In the genomic region with DNA sequence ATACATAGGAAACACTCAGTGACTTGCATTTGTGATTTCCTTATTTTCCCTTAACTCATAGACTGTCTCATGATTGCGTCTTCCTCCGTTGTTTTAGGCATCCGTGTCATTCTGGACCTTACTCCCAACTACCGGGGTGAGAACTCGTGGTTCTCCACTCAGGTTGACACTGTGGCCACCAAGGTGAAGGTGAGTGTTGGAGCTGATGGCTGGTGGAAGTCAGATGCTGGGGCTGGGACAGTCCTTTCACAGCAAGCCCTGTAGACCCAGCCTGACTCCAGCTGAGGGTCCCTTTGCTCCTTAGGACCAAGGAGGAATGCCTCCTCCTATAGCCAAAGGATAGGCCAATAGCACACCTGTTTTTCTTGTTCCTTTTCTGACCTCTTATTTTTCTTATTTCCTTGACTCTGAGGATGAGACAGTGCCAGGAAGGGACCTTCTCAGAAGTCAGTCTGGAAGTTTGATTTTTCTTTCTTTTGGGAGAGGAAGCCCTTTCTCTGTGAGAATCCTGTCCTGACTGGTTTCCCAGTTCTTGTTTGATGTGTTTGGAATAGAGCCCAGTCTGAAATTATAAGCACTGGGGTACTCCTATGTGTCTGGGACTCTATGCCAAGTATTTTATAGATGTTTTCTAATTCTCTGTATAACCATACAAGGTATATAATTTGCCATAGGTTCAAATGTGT, we compare ENCODE assay signal across 9 cellular contexts. TPM values are rescaled to one million over a fixed set of nuclear protein-coding genes. Genes with fewer than 3 reads are reported as not detected.
DNase-seq lines count a peak whose midpoint lies in the region; ATAC-seq and TF ChIP-seq lines count a peak whose summit lies in the region.
"Had no signal": no experiment of that assay in that cellular context is flagged by ENCODE, and none has a peak within 500 bp of the region (broad histone marks: within the 10 kb centered on the region; RNA-seq: fewer than 3 reads in every experiment).

No MANE protein-coding gene starts in this region.

- no peak overlapping the region for H2AK5ac ChIP-seq in mesenchymal stem cell (ENCODE audit: low read length, severe bottlenecking)

- no peak overlapping the region for H4K8ac ChIP-seq in mesenchymal stem cell (ENCODE audit: low read length)

- H2AFZ ChIP-seq in mesenchymal stem cell (ENCODE audit: low read depth, low read length): no peak overlapping the region

- ATAC-seq in heart left ventricle (no peak), left cardiac atrium (no peak), HG03342 (IDR thresholded peaks at IDR 0.05; ENCODE audit: unreplicated experiment) (no peak), HG02938 (IDR thresholded peaks at IDR 0.05; ENCODE audit: unreplicated experiment) (no peak)

- H3K4me3 ChIP-seq in heart left ventricle: peak overlapping the region in 10 of 12 donors; percentile 80 to 100 (median 98)
- H3K4me3 ChIP-seq in brain microvascular endothelial cell (ENCODE audit: low read depth, low read length): peak overlapping the region; percentile 100
- H3K4me3 ChIP-seq in mesenchymal stem cell (ENCODE audit: insufficient read depth in 1 of 2, low read depth in 1 of 2, low read length in 2 of 2): peak overlapping the region in 1 of 2 experiments; percentile 99
- peak overlapping the region; percentile 89 to 99 for H3K4me3 ChIP-seq in uterus

- peaks cover 20% of the 10 kb centered on the region for H3K79me1 ChIP-seq in mesenchymal stem cell (replicated peaks; ENCODE audit: low read length, poor library complexity, severe bottlenecking)

- 66 to 77% (median 70%) methylated on average over 5 of the region's 5 CpGs for WGBS in heart left ventricle, 4 donors
- 80% methylated on average over 5 of the region's 5 CpGs for WGBS in mesenchymal stem cell

- no peak for TF ChIP-seq CTCF in heart left ventricle (IDR thresholded peaks at IDR 0.05)
- TF ChIP-seq CTCF in brain microvascular endothelial cell (IDR thresholded peaks at IDR 0.05; ENCODE audit: low read depth, low read length, missing control alignments): no peak
- TF ChIP-seq CTCF in uterus (IDR thresholded peaks at IDR 0.05): no peak

- peak overlapping the region; percentile 64 for H3K4me2 ChIP-seq in mesenchymal stem cell (ENCODE audit: low read length, poor library complexity, severe bottlenecking)

- H3K4me1 ChIP-seq in heart left ventricle (peaks cover 13 to 60% (median 40%) of the 10 kb centered on the region in 12 donors), mesenchymal stem cell (ENCODE audit: control insufficient read depth, insufficient read depth, low read depth, low read length) (peaks cover 19% of the 10 kb centered on the region), uterus (peaks cover 20 to 32% of the 10 kb centered on the region in 2 donors)

- H2BK15ac ChIP-seq in mesenchymal stem cell (ENCODE audit: low read depth, poor library complexity, severe bottlenecking): no peak overlapping the region

- no peak overlapping the region for H2BK5ac ChIP-seq in mesenchymal stem cell (ENCODE audit: low read depth, low read length, poor library complexity, severe bottlenecking)

- in situ Hi-C loops in brain microvascular endothelial cell (cut with HindIII; ENCODE audit: low pct_ligation_motif_present, low sequenced_read_pairs): no loop called here

- no peak overlapping the region for H3K18ac ChIP-seq in mesenchymal stem cell (ENCODE audit: low read depth in 1 of 2, low read length in 2 of 2)

- H3K23ac ChIP-seq in mesenchymal stem cell (ENCODE audit: low read length in 2 of 2): no peak overlapping the region

- no peak for TF ChIP-seq POLR2A in heart left ventricle (IDR thresholded peaks at IDR 0.05)
- TF ChIP-seq POLR2A in uterus (IDR thresholded peaks at IDR 0.05): no peak

- H3K27me3 ChIP-seq in heart left ventricle (no peaks in the 10 kb centered on the region), brain microvascular endothelial cell (replicated peaks) (no peaks in the 10 kb centered on the region), mesenchymal stem cell (ENCODE audit: control insufficient read depth in 1 of 2, insufficient read depth in 1 of 2, low read length in 2 of 2) (no peaks in the 10 kb centered on the region), uterus (no peaks in the 10 kb centered on the region)

- intact Hi-C loops in heart left ventricle (cut with DNase I): loop anchor here in 1 of 10 donors (5.0 kb wide), 1 partner anchor 96 kb away; the partner anchor contains the start of gene TMEM179B
- intact Hi-C loops in left cardiac atrium (cut with DNase I): no loop called here
- intact Hi-C loops in uterus (cut with DNase I; ENCODE audit: low total_unique reads): no loop called here

- DNase-seq in heart left ventricle (no peak), left cardiac atrium (no peak), brain microvascular endothelial cell (no peak), mesenchymal stem cell (no peak), uterus (no peak), HCEC 1CT (no peak)
- DNase-seq: NCI-H1436 had no signal

- H3K36me3 ChIP-seq in heart left ventricle (peaks cover 0 to 58% (median 55%) of the 10 kb centered on the region in 9 donors), brain microvascular endothelial cell (replicated peaks) (peaks cover 58% of the 10 kb centered on the region), mesenchymal stem cell (ENCODE audit: control insufficient read depth in 1 of 2, insufficient read depth in 2 of 2, low read depth in 1 of 2, low read length in 2 of 2) (peaks cover 44 to 61% of the 10 kb centered on the region in 2 experiments), uterus (no peaks in the 10 kb centered on the region)

- no peak overlapping the region for H2BK120ac ChIP-seq in mesenchymal stem cell (ENCODE audit: low read depth, low read length)

- H3K4ac ChIP-seq in mesenchymal stem cell (ENCODE audit: low read depth in 1 of 2, low read length in 2 of 2): peak overlapping the region in 1 of 2 experiments; percentile 0

- H3K9ac ChIP-seq in mesenchymal stem cell (ENCODE audit: low read length): peak overlapping the region; percentile 100

- H2BK12ac ChIP-seq in mesenchymal stem cell (ENCODE audit: low read length in 2 of 2): no peak overlapping the region

- H3K27ac ChIP-seq in heart left ventricle (peak overlapping the region in 9 of 12 donors; percentile 31 to 100 (median 99)), brain microvascular endothelial cell (peak overlapping the region; percentile 97), mesenchymal stem cell (ENCODE audit: low read length, poor library complexity, severe bottlenecking) (peak overlapping the region; percentile 11), uterus (peak overlapping the region; percentile 99 to 100)

- H3K9me3 ChIP-seq in heart left ventricle: no peaks in the 10 kb centered on the region
- no peaks in the 10 kb centered on the region for H3K9me3 ChIP-seq in mesenchymal stem cell (ENCODE audit: control insufficient read depth, low read length)
- H3K9me3 ChIP-seq in uterus: no peaks in the 10 kb centered on the region

- H3K14ac ChIP-seq in mesenchymal stem cell (ENCODE audit: low read length in 2 of 2): peak overlapping the region in 1 of 2 experiments; percentile 2

- H4K91ac ChIP-seq in mesenchymal stem cell (ENCODE audit: low read length): no peak overlapping the region

RNA-seq across cellular contexts. Expression of gene SLC3A2, which starts 2.3 kb away (rescaled TPM):
- total RNA-seq in heart left ventricle (10 to 100 TPM; 26.6 to 76.0 (median 59.1) TPM), left cardiac atrium (10 to 100 TPM; 45.2 to 91.2 TPM), uterus (100 to 1,000 TPM in 2 of 4 donors, 10 to 100 TPM in 2; 69.8 to 206 (median 98.4) TPM)
- polyA plus RNA-seq in heart left ventricle: 100 to 1,000 TPM in 1 of 2 donors, 10 to 100 TPM in 1; 27.1 to 103 TPM
- polyA plus RNA-seq in mesenchymal stem cell (2013, experiment 1 of 2): 107 TPM
- 99.1 TPM for polyA plus RNA-seq in mesenchymal stem cell (2013, experiment 2 of 2)

RNA-seq across cellular contexts. Expression of gene CHRM1, which starts 38.2 kb away (rescaled TPM):
- total RNA-seq in heart left ventricle (under 1 TPM in 2 of 9 donors, not detected in 7; 0.08 to 0.31 TPM), left cardiac atrium (not detected), uterus (1 to 10 TPM in 1 of 4 donors, not detected in 3; 1.3 TPM)
- not detected for polyA plus RNA-seq in heart left ventricle
- 0.01 TPM for polyA plus RNA-seq in mesenchymal stem cell (2013, experiment 1 of 2)
- polyA plus RNA-seq in mesenchymal stem cell (2013, experiment 2 of 2): not detected

RNA-seq across cellular contexts. Expression of gene WDR74, which starts 43.6 kb away (rescaled TPM):
- total RNA-seq in heart left ventricle (10 to 100 TPM; 19.2 to 36.6 (median 24.8) TPM), left cardiac atrium (10 to 100 TPM; 24.6 to 32.2 TPM), uterus (10 to 100 TPM in 3 of 4 donors, 1 to 10 TPM in 1; 10.0 to 66.0 (median 35.0) TPM)
- polyA plus RNA-seq in heart left ventricle: 10 to 100 TPM; 28.7 to 70.6 TPM
- polyA plus RNA-seq in mesenchymal stem cell (2013, experiment 1 of 2): 15.6 TPM
- 14.5 TPM for polyA plus RNA-seq in mesenchymal stem cell (2013, experiment 2 of 2)

RNA-seq across cellular contexts. Expression of gene TEX54, which starts 50.3 kb away (rescaled TPM):
- total RNA-seq in heart left ventricle (not detected), left cardiac atrium (not detected), uterus (not detected)
- polyA plus RNA-seq in heart left ventricle: not detected
- polyA plus RNA-seq in mesenchymal stem cell (2013, experiment 1 of 2): not detected
- 0.16 TPM for polyA plus RNA-seq in mesenchymal stem cell (2013, experiment 2 of 2)

RNA-seq across cellular contexts. Expression of gene STX5, which starts 51.1 kb away (rescaled TPM):
- total RNA-seq in heart left ventricle (10 to 100 TPM; 16.2 to 26.8 (median 18.9) TPM), left cardiac atrium (10 to 100 TPM; 22.1 to 23.2 TPM), uterus (10 to 100 TPM; 36.5 to 73.5 (median 55.2) TPM)
- polyA plus RNA-seq in heart left ventricle: 10 to 100 TPM in 1 of 2 donors, 1 to 10 TPM in 1; 8.6 to 36.1 TPM
- 38.1 TPM for polyA plus RNA-seq in mesenchymal stem cell (2013, experiment 1 of 2)
- 36.9 TPM for polyA plus RNA-seq in mesenchymal stem cell (2013, experiment 2 of 2)

Comparison
In these comparisons a context has a peak if more than half of its experiments do, and no peak if none do; other contexts are left out.
1. H3K27ac ChIP-seq: peak in every context shown above with its lines; median percentile 100 in uterus; 99 in heart left ventricle; 97 in brain microvascular endothelial cell; 11 in mesenchymal stem cell.